ENCODE assay signal across 16 cellular contexts in the genomic region with DNA sequence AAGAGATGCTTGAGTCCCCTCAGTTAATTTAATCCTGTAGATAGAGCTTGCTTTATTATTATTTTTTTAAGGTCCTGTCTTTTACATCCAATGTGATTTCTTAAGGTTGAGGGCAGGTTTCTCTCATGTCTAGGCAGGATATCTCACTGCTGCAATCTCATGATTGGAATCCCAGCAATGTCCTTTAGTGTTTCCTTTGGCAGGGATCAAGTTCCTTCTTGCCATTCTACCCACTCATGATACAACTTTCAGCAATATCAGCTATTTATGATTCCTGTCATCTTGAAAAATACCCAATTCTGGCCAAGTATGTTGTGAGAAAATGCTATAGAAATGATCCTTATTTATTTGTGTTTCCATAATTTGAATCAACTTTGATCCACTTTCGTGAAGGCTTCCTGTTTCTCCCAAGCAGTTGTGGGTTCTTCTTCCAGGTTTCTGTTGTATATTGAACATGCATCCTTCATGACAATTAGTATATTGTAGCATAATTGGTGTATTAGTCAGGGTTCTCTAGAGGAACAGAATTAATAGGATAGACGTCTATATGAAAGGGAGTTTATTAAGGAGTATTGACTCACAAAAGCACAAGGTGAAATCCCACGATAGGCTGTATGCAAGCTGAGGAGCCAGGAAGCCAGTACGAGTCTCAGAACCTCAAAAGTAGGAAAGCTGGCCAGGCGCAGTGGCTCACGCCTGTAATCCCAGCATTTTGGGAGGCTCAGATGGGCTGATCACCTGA. TPM values are rescaled to one million over a fixed set of nuclear protein-coding genes. Genes with fewer than 3 reads are reported as not detected.
DNase-seq lines count a peak whose midpoint lies in the region; ATAC-seq, FAIRE-seq and TF ChIP-seq lines count a peak whose summit lies in the region.
"Had no signal": no experiment of that assay in that cellular context is flagged by ENCODE, and none has a peak within 500 bp of the region (broad histone marks: within the 10 kb centered on the region; RNA-seq: fewer than 3 reads in every experiment).

No MANE protein-coding gene starts in this region.

- H3K27ac Mint-ChIP-seq in astrocyte (ENCODE audit: unreplicated experiment): peak overlapping the region; percentile 59
- no peak overlapping the region for H3K27ac Mint-ChIP-seq in CD4-positive, alpha-beta T cell
- H3K27ac Mint-ChIP-seq: GM23338 had no signal

- H3K27ac ChIP-seq in astrocyte (ENCODE audit: low read depth, low read length) (no peak overlapping the region), gastrocnemius medialis (peak overlapping the region in 3 of 4 donors; percentile 75 to 85 (median 77))
- no peak overlapping the region for H3K27ac ChIP-seq in CD4-positive, alpha-beta T cell (ENCODE audit: low read depth, low read length)
- H3K27ac ChIP-seq: ascending aorta, BLaER1 had no signal

- H3K9me3 ChIP-seq in astrocyte (ENCODE audit: insufficient read depth, low read depth, low read length) (no peaks in the 10 kb centered on the region), gastrocnemius medialis (no peaks in the 10 kb centered on the region)
- no peaks in the 10 kb centered on the region for H3K9me3 ChIP-seq in CD4-positive, alpha-beta T cell (ENCODE audit: control insufficient read depth, low read length)
- H3K9me3 ChIP-seq: ascending aorta, BLaER1 had no signal

- in situ Hi-C loops in gastrocnemius medialis (cut with MboI; ENCODE audit: low sequenced_read_pairs in 4 of 4): loop anchor here in 2 of 4 donors (10.0 to 25.0 kb wide), 2 partner anchors 764 to 772 kb away; a partner anchor contains a TSS

- H3K9ac ChIP-seq in astrocyte (ENCODE audit: low read length): no peak overlapping the region
- H3K9ac ChIP-seq: BLaER1 had no signal

- no peak for TF ChIP-seq CTCF in astrocyte (IDR thresholded peaks at IDR 0.05; ENCODE audit: insufficient read depth, low read depth, low read length)
- no peak for TF ChIP-seq CTCF in gastrocnemius medialis (IDR thresholded peaks at IDR 0.05 in 4 of 5, conservative IDR thresholded peaks at IDR 0.05 in 1 of 5)
- no peak for TF ChIP-seq CTCF in D721Med (IDR thresholded peaks at IDR 0.05; ENCODE audit: insufficient read depth, missing control alignments)
- no peak for TF ChIP-seq CTCF in CD4-positive, alpha-beta T cell (IDR thresholded peaks at IDR 0.05)

- CTCF ChIA-PET in CD4-positive, alpha-beta T cell (lab: Charles Lee): interaction anchor here (1.1 kb wide), 1 partner anchor 8 kb away, joined by 4 read pairs; no protein-coding TSS in a partner anchor

- H3K4me1 ChIP-seq in astrocyte (ENCODE audit: insufficient read depth, low read length) (peaks cover 8% of the 10 kb centered on the region), gastrocnemius medialis (peaks cover 29 to 31% of the 10 kb centered on the region in 2 donors)
- H3K4me1 ChIP-seq: ascending aorta, BLaER1 had no signal

- H3K36me3 ChIP-seq in astrocyte (ENCODE audit: insufficient read depth, low read length) (no peaks in the 10 kb centered on the region), gastrocnemius medialis (no peaks in the 10 kb centered on the region)
- H3K36me3 ChIP-seq: ascending aorta, BLaER1 had no signal

- no peaks in the 10 kb centered on the region for H3K79me2 ChIP-seq in astrocyte (ENCODE audit: insufficient read depth, low read length)

- no peak overlapping the region for H3K4me3 ChIP-seq in astrocyte (ENCODE audit: insufficient read depth, low read depth, low read length)
- H3K4me3 ChIP-seq in gastrocnemius medialis: no peak overlapping the region
- H3K4me3 ChIP-seq: ascending aorta, BLaER1, GM23338 had no signal

- H3K27me3 ChIP-seq in astrocyte (ENCODE audit: insufficient read depth, low read length) (peaks cover 3% of the 10 kb centered on the region), gastrocnemius medialis (no peaks in the 10 kb centered on the region)
- H3K27me3 ChIP-seq in CD4-positive, alpha-beta T cell (ENCODE audit: control insufficient read depth, insufficient read depth, low read length): peaks cover 4% of the 10 kb centered on the region
- H3K27me3 ChIP-seq: ascending aorta, BLaER1 had no signal

- DNase-seq in GM03348 (ENCODE audit: low spot score): peak; percentile 60
- peak; percentile 60 for DNase-seq in astrocyte (ENCODE audit: low read depth)
- DNase-seq in fibroblast of gingiva (ENCODE audit: low read depth): peak; percentile 44
- no peak for DNase-seq in gastrocnemius medialis
- DNase-seq in D721Med (ENCODE audit: insufficient read length, low spot score): no peak
- no peak for DNase-seq in CD4-positive, alpha-beta T cell
- no peak for DNase-seq in DMS79 treated with DMSO at 0.1 percent for 48 hours (lab: John Stamatoyannopoulos, UW)
- DNase-seq: activated CD4-positive, alpha-beta T cell treated with anti-CD3 and anti-CD28 coated beads for 4 hours; activated CD8-positive, alpha-beta memory T cell treated with anti-CD3 and anti-CD28 coated beads, Interleukin-2, amount 50 U/mL, for 4 hours; activated gamma-delta T cell treated with Interleukin-2 at 50 U/mL for 16 hours; NCI-H1048; NCI-H82 had no signal

- no peak overlapping the region for H3K4me3 Mint-ChIP-seq in astrocyte (ENCODE audit: unreplicated experiment)
- H3K4me3 Mint-ChIP-seq in CD4-positive, alpha-beta T cell: no peak overlapping the region
- H3K4me3 Mint-ChIP-seq: GM23338 had no signal

- POLR2A ChIA-PET in CD4-positive, alpha-beta T cell (lab: Charles Lee): no interaction called here

- H3K36me3 Mint-ChIP-seq in astrocyte (ENCODE audit: low read depth, unreplicated experiment): no peaks in the 10 kb centered on the region
- no peaks in the 10 kb centered on the region for H3K36me3 Mint-ChIP-seq in CD4-positive, alpha-beta T cell (ENCODE audit: low read depth)

- ATAC-seq in gastrocnemius medialis (no peak), GM19463 (IDR thresholded peaks at IDR 0.05; ENCODE audit: unreplicated experiment) (no peak)
- ATAC-seq in CD4-positive, alpha-beta T cell (ENCODE audit: poor library complexity): no peak
- ATAC-seq: GM23338 had no signal

- H2AFZ ChIP-seq in astrocyte (ENCODE audit: low read depth, low read length): no peak overlapping the region
- H2AFZ ChIP-seq: GM23338 had no signal

- no peak for TF ChIP-seq POLR2A in gastrocnemius medialis (IDR thresholded peaks at IDR 0.05)

- H4K20me1 ChIP-seq in astrocyte (ENCODE audit: insufficient read depth, low read length): no peaks in the 10 kb centered on the region
- H4K20me1 ChIP-seq: BLaER1 had no signal

- intact Hi-C loops in gastrocnemius medialis (cut with DNase I; ENCODE audit: low total_unique reads): loop anchor here (10.0 kb wide), 1 partner anchor 254 kb away; a partner anchor contains a TSS
- intact Hi-C loops in CD4-positive, alpha-beta T cell (cut with DNase I, micrococcal nuclease): loop anchor here in 1 of 2 experiments (2.0 to 10.0 kb wide), 2 partner anchors 46 to 774 kb away; no protein-coding TSS in a partner anchor

- H3K4me1 Mint-ChIP-seq in astrocyte (ENCODE audit: low read depth, unreplicated experiment): peaks cover 9% of the 10 kb centered on the region
- no peaks in the 10 kb centered on the region for H3K4me1 Mint-ChIP-seq in CD4-positive, alpha-beta T cell (ENCODE audit: low read depth)
- H3K4me1 Mint-ChIP-seq: GM23338 had no signal

- peak overlapping the region; percentile 8 for H3K4me2 ChIP-seq in astrocyte (ENCODE audit: low read length)
- H3K4me2 ChIP-seq: BLaER1, GM23338 had no signal

- peaks cover 2% of the 10 kb centered on the region for H3K27me3 Mint-ChIP-seq in astrocyte (ENCODE audit: low read depth, unreplicated experiment)
- H3K27me3 Mint-ChIP-seq in CD4-positive, alpha-beta T cell: peaks cover 31% of the 10 kb centered on the region

- H3K9me3 Mint-ChIP-seq in astrocyte (ENCODE audit: unreplicated experiment): no peaks in the 10 kb centered on the region
- no peaks in the 10 kb centered on the region for H3K9me3 Mint-ChIP-seq in CD4-positive, alpha-beta T cell
- H3K9me3 Mint-ChIP-seq: GM23338 had no signal

- no peak for FAIRE-seq in astrocyte (lab: Jason Lieb, UNC)
- no peak for FAIRE-seq in D721Med (lab: Jason Lieb, UNC)

RNA-seq across cellular contexts. Expression of a gene that starts 18.4 kb away (rescaled TPM):
- total RNA-seq in astrocyte (31.7 and 34.9 TPM in 2 replicates), gastrocnemius medialis (10 to 100 TPM; 16.4 to 51.0 (median 29.4) TPM)
- total RNA-seq in CD4-positive, alpha-beta T cell: 10 to 100 TPM; 37.3 to 41.1 TPM

Comparison
In these comparisons a context has a peak if more than half of its experiments do, and no peak if none do; other contexts are left out.
1. DNase-seq: peak in GM03348 (single experiment), astrocyte (single experiment) and fibroblast of gingiva (single experiment); none in gastrocnemius medialis (0 of 2), D721Med (single experiment), CD4-positive, alpha-beta T cell (0 of 10) and DMS79 treated with DMSO at 0.1 percent for 48 hours (single experiment).
2. H3K27ac ChIP-seq: peak in gastrocnemius medialis (3 of 4); none in astrocyte (single experiment) and CD4-positive, alpha-beta T cell (single experiment).